5 cellular contexts compared by ENCODE assay signal in the genomic region with DNA sequence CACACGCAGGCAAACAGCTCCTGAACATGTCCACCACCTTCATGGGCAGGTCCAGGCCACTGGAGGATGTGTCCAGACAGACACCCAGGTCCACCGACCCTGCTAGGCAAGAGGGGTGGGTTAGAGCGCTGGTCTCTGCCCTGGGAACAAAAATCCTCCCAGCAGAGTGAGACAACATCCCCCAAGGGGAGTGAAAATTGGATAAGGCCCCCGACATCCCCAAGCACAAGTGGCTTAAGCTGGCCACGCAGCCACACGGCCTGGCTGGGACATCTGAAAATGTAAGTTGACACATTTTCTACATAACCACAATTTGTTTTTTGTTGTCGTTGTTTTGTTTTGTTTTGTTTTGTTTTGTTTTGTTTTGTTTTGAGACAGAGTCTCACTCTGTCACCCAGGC. TPM values are rescaled to one million over a fixed set of nuclear protein-coding genes. Genes with fewer than 3 reads are reported as not detected.
"Had no signal": no experiment of that assay in that cellular context is flagged by ENCODE, and none has a peak within 500 bp of the region (broad histone marks: within the 10 kb centered on the region; RNA-seq: fewer than 3 reads in every experiment).

No MANE protein-coding gene starts in this region.

RNA-seq across cellular contexts. Expression of gene DEFB108B, which starts 30.1 kb away (rescaled TPM):
- total RNA-seq: HepG2, HT-29, HT1080, IMR-90, K562 had no signal
